ENCODE assay signal across 1 cellular context in the genomic region with DNA sequence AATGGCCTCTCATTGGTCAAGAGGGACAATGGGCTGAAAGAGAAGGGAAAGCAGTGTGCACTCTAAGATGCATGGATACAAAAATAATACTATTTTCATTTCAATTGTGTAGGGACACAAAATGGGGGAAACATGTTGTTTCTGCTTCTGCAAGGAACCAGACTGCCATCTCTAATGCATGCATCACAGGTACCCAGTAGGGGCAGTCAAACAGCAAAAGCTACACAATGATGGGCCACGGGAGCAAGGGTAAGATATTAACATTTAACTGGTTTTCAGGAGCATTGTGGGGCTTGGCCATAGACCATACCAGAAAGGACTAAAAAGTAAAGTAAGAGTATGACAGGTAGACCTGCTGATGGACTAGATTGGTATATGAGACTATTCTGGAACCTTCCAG.
TF ChIP-seq lines count a peak whose summit lies in the region.

No MANE protein-coding gene starts in this region.

TF ChIP-seq in H1, 55 proteins besides CTCF, POLR2A, EP300 and RAD21:
- TF ChIP-seq SUZ12 (IDR thresholded peaks at IDR 0.05; ENCODE audit: low read length), result no peak
TF ChIP-seq in H1: peak in this region for 0.
